In genomic region chr20:9144643-9145042, GRCh38 we compare ENCODE assay signal across 22 cellular contexts.
DNase-seq lines count a peak whose midpoint lies in the region; ATAC-seq and TF ChIP-seq lines count a peak whose summit lies in the region.
"Had no signal": no experiment of that assay in that cellular context is flagged by ENCODE, and none has a peak within 500 bp of the region (broad histone marks: within the 10 kb centered on the region; RNA-seq: fewer than 3 reads in every experiment).

No MANE protein-coding gene starts in this region.

- 27% methylated on average over 2 of the region's 2 CpGs for whole genome bisulfite sequencing in prostate gland

- H3K27ac ChIP-seq in left ventricle myocardium inferior (replicated peaks) (peak overlapping the region; percentile 44), right atrium auricular region (no peak overlapping the region), KMS-11 (no peak overlapping the region), RWPE2 (ENCODE audit: poor library complexity, severe bottlenecking) (peak overlapping the region; percentile 24), upper lobe of right lung (no peak overlapping the region), prostate gland (no peak overlapping the region)

- H4K20me1 ChIP-seq in KMS-11 (ENCODE audit: insufficient read depth): no peaks in the 10 kb centered on the region

- H3K4me1 ChIP-seq in left ventricle myocardium inferior: peaks cover 72% of the 10 kb centered on the region
- peaks cover 0 to 55% of the 10 kb centered on the region in 2 donors for H3K4me1 ChIP-seq in right atrium auricular region
- peaks cover 36% of the 10 kb centered on the region for H3K4me1 ChIP-seq in KMS-11 (ENCODE audit: low read depth, poor library complexity, severe bottlenecking)
- H3K4me1 ChIP-seq in RWPE2 (ENCODE audit: insufficient read depth, poor library complexity, severe bottlenecking): peaks cover 20% of the 10 kb centered on the region
- H3K4me1 ChIP-seq in upper lobe of right lung: peaks cover 8% of the 10 kb centered on the region
- H3K4me1 ChIP-seq in prostate gland (replicated peaks): no peaks in the 10 kb centered on the region
- H3K4me1 ChIP-seq: HAP-1 had no signal

- TF ChIP-seq POLR2A in prostate gland (IDR thresholded peaks at IDR 0.05): no peak

- TF ChIP-seq CTCF in left ventricle myocardium inferior (IDR thresholded peaks at IDR 0.05; ENCODE audit: borderline replicate concordance): no peak
- TF ChIP-seq CTCF in right atrium auricular region (IDR thresholded peaks at IDR 0.05): no peak
- no peak for TF ChIP-seq CTCF in KMS-11 (conservative IDR thresholded peaks at IDR 0.05; ENCODE audit: low read depth, low read length)
- TF ChIP-seq CTCF in RWPE2 (IDR thresholded peaks at IDR 0.05; ENCODE audit: poor library complexity, severe bottlenecking): no peak
- TF ChIP-seq CTCF in upper lobe of right lung (IDR thresholded peaks at IDR 0.05): no peak
- TF ChIP-seq CTCF in prostate gland (IDR thresholded peaks at IDR 0.05): no peak

- H3K27me3 ChIP-seq in left ventricle myocardium inferior (ENCODE audit: low read depth): no peaks in the 10 kb centered on the region
- H3K27me3 ChIP-seq in right atrium auricular region: no peaks in the 10 kb centered on the region
- no peaks in the 10 kb centered on the region for H3K27me3 ChIP-seq in KMS-11 (ENCODE audit: insufficient read depth, low read depth)
- H3K27me3 ChIP-seq in RWPE2 (ENCODE audit: insufficient read depth, poor library complexity, severe bottlenecking): no peaks in the 10 kb centered on the region
- H3K27me3 ChIP-seq in upper lobe of right lung: no peaks in the 10 kb centered on the region
- H3K27me3 ChIP-seq in prostate gland (replicated peaks; ENCODE audit: insufficient read depth): no peaks in the 10 kb centered on the region

- intact Hi-C loops in left ventricle myocardium inferior (cut with micrococcal nuclease): no loop called here
- intact Hi-C loops in upper lobe of right lung (cut with DNase I): no loop called here
- intact Hi-C loops in prostate gland (cut with DNase I): no loop called here

- H3K4me3 ChIP-seq in left ventricle myocardium inferior: no peak overlapping the region
- H3K4me3 ChIP-seq in right atrium auricular region: no peak overlapping the region
- no peak overlapping the region for H3K4me3 ChIP-seq in KMS-11 (IDR thresholded peaks at IDR 0.05; ENCODE audit: insufficient read depth, low read depth, low read length)
- no peak overlapping the region for H3K4me3 ChIP-seq in RWPE2 (ENCODE audit: severe bottlenecking)
- no peak overlapping the region for H3K4me3 ChIP-seq in upper lobe of right lung
- no peak overlapping the region for H3K4me3 ChIP-seq in prostate gland
- H3K4me3 ChIP-seq: GM23338, HAP-1 had no signal

- no peaks in the 10 kb centered on the region for H3K79me2 ChIP-seq in KMS-11 (ENCODE audit: insufficient read depth, low read depth)

- H3K9me3 ChIP-seq in left ventricle myocardium inferior (replicated peaks): peaks cover under 1% of the 10 kb centered on the region
- H3K9me3 ChIP-seq in right atrium auricular region: no peaks in the 10 kb centered on the region
- no peaks in the 10 kb centered on the region for H3K9me3 ChIP-seq in RWPE2 (ENCODE audit: severe bottlenecking)
- no peaks in the 10 kb centered on the region for H3K9me3 ChIP-seq in upper lobe of right lung
- no peaks in the 10 kb centered on the region for H3K9me3 ChIP-seq in prostate gland
- H3K9me3 ChIP-seq: HAP-1 had no signal

- H3K9ac ChIP-seq in KMS-11: no peak overlapping the region

- ATAC-seq in RWPE2 (ENCODE audit: low read depth) (no peak), upper lobe of right lung (peak; percentile 60)
- ATAC-seq: GM23338, Panc1 had no signal

- H2AFZ ChIP-seq in KMS-11 (ENCODE audit: low read depth): no peak overlapping the region
- H2AFZ ChIP-seq: GM23338 had no signal

- DNase-seq in left ventricle myocardium inferior (no peak), right atrium auricular region (ENCODE audit: low spot score) (no peak), RWPE2 (ENCODE audit: low spot score) (no peak), upper lobe of right lung (no peak), prostate gland (ENCODE audit: low spot score) (no peak), inferior parietal cortex (ENCODE audit: extremely low spot score) (no peak)
- DNase-seq: DMS53; EL; GF-D8; Karpas-422; NCI-H1092 treated with DMSO at 0.1 percent for 48 hours; NCI-H1436 treated with DMSO at 0.1 percent for 48 hours; NCI-H2029; NCI-H226; NCI-H510A treated with DMSO at 0.1 percent for 48 hours; NCI-H774; NK-92 treated with Interleukin-12 subunit alpha and Interleukin-12 subunit beta, amount 100 ng/mL, for 24 hours; T-helper 2 cell had no signal

- no peaks in the 10 kb centered on the region for H3K36me3 ChIP-seq in left ventricle myocardium inferior
- no peaks in the 10 kb centered on the region for H3K36me3 ChIP-seq in right atrium auricular region
- H3K36me3 ChIP-seq in KMS-11 (ENCODE audit: insufficient read depth): no peaks in the 10 kb centered on the region
- no peaks in the 10 kb centered on the region; the same call in 1 of the 2 replicates for H3K36me3 ChIP-seq in RWPE2 (ENCODE audit: low read depth)
- H3K36me3 ChIP-seq in upper lobe of right lung: no peaks in the 10 kb centered on the region
- H3K36me3 ChIP-seq in prostate gland: no peaks in the 10 kb centered on the region
- H3K36me3 ChIP-seq: HAP-1 had no signal

- H3K4me2 ChIP-seq in KMS-11: peak overlapping the region; percentile 54; the same call in 1 of the 2 replicates
- H3K4me2 ChIP-seq: GM23338 had no signal

Comparison
In these comparisons a context has a peak if more than half of its experiments do, and no peak if none do; other contexts are left out.
1. H3K27ac ChIP-seq: peak in left ventricle myocardium inferior (single experiment) and RWPE2 (single experiment); none in right atrium auricular region (0 of 2), KMS-11 (single experiment), upper lobe of right lung (single experiment) and prostate gland (0 of 2).